Comparison of ENCODE assay signal across 9 cellular contexts in genomic region chr10:80206277-80206655, GRCh38. TPM values are rescaled to one million over a fixed set of nuclear protein-coding genes. Genes with fewer than 3 reads are reported as not detected.
DNase-seq lines count a peak whose midpoint lies in the region; ATAC-seq and TF ChIP-seq lines count a peak whose summit lies in the region.
"Had no signal": no experiment of that assay in that cellular context is flagged by ENCODE, and none has a peak within 500 bp of the region (broad histone marks: within the 10 kb centered on the region; RNA-seq: fewer than 3 reads in every experiment).

No MANE protein-coding gene starts in this region.

- no TSS peak for BruUV-seq in Panc1 (replicated peaks; lab: Mats Ljungman, UMichigan)

- no peak overlapping the region for H3K23ac ChIP-seq in trophoblast cell (ENCODE audit: low read length)

- H3K36me3 Mint-ChIP-seq in CD8-positive, alpha-beta T cell: peaks cover 17% of the 10 kb centered on the region
- H3K36me3 Mint-ChIP-seq in endothelial cell (ENCODE audit: low read depth, unreplicated experiment): peaks cover 2% of the 10 kb centered on the region

- no peaks in the 10 kb centered on the region for H3K27me3 ChIP-seq in CD8-positive, alpha-beta T cell (ENCODE audit: insufficient read depth, low read length)
- H3K27me3 ChIP-seq in Panc1 (ENCODE audit: control insufficient read depth, insufficient read depth, low read length) (no peaks in the 10 kb centered on the region), trophoblast cell (ENCODE audit: insufficient read depth, low read length) (no peaks in the 10 kb centered on the region)

- ATAC-seq in CD8-positive, alpha-beta T cell: no peak
- ATAC-seq in Panc1 (no peak), GM21717 (IDR thresholded peaks at IDR 0.05; ENCODE audit: unreplicated experiment) (no peak)
- ATAC-seq in activated CD4-positive, CD25-positive, alpha-beta regulatory T cell treated with anti-CD3 and anti-CD28 coated beads, Interleukin-2, amount 50 U/mL, for 24 hours: no peak

- H2BK5ac ChIP-seq in trophoblast cell (ENCODE audit: low read depth, low read length, poor library complexity): no peak overlapping the region

- H3K27ac Mint-ChIP-seq in CD8-positive, alpha-beta T cell: peak overlapping the region; percentile 90
- peak overlapping the region; percentile 2 for H3K27ac Mint-ChIP-seq in endothelial cell (ENCODE audit: unreplicated experiment)

- H3K4me1 ChIP-seq in CD8-positive, alpha-beta T cell (ENCODE audit: insufficient read depth, low read length): peaks cover 43% of the 10 kb centered on the region
- H3K4me1 ChIP-seq in Panc1 (ENCODE audit: control insufficient read depth, insufficient read depth, low read length): peaks cover 53% of the 10 kb centered on the region
- peaks cover 17 to 28% of the 10 kb centered on the region in 2 experiments for H3K4me1 ChIP-seq in trophoblast cell (ENCODE audit: control insufficient read depth in 1 of 2, insufficient read depth in 2 of 2, low read length in 2 of 2)

- no peak overlapping the region for H3K14ac ChIP-seq in trophoblast cell (ENCODE audit: low read length)

- DNase-seq in CD8-positive, alpha-beta T cell: no peak
- DNase-seq in Panc1 (ENCODE audit: low read depth, low spot score): no peak
- DNase-seq in endothelial cell (ENCODE audit: low spot score): no peak
- DNase-seq in trophoblast cell: no peak
- DNase-seq in GDM1 (lab: John Stamatoyannopoulos, UW): no peak
- no peak for DNase-seq in iPS-NIHi11 (ENCODE audit: low spot score)
- DNase-seq: NCI-H1694 treated with DMSO at 0.1 percent for 48 hours had no signal

- H2BK120ac ChIP-seq in trophoblast cell (ENCODE audit: insufficient read depth, low read length, poor library complexity): no peak overlapping the region

- peak overlapping the region; percentile 72 for H3K27ac ChIP-seq in CD8-positive, alpha-beta T cell (ENCODE audit: low read depth, low read length)
- H3K27ac ChIP-seq in Panc1 (ENCODE audit: low read length) (peak overlapping the region; percentile 84), trophoblast cell (ENCODE audit: low read depth, low read length) (peak overlapping the region; percentile 93)

- no peak overlapping the region for H3K4me2 ChIP-seq in trophoblast cell (ENCODE audit: low read length)

- CTCF ChIA-PET in CD8-positive, alpha-beta T cell (lab: Charles Lee): no interaction called here
- CTCF ChIA-PET in Panc1 (lab: Charles Lee): no interaction called here

- WGBS in trophoblast cell (ENCODE audit: extremely low coverage, insufficient coverage, insufficient read length): no CpG with 5 or more reads among the region's 3 CpGs

- H3K36me3 ChIP-seq in CD8-positive, alpha-beta T cell (ENCODE audit: insufficient read depth, low read length): no peaks in the 10 kb centered on the region
- H3K36me3 ChIP-seq in Panc1 (ENCODE audit: control insufficient read depth, insufficient read depth, low read length) (no peaks in the 10 kb centered on the region; the same call in 1 of the 2 replicates), trophoblast cell (ENCODE audit: control insufficient read depth in 1 of 2, insufficient read depth in 2 of 2, low read length in 2 of 2) (no peaks in the 10 kb centered on the region)

- no peak overlapping the region for H3K18ac ChIP-seq in trophoblast cell (ENCODE audit: low read length)

- H3K27me3 Mint-ChIP-seq in CD8-positive, alpha-beta T cell (ENCODE audit: low read depth): no peaks in the 10 kb centered on the region
- H3K27me3 Mint-ChIP-seq in endothelial cell (ENCODE audit: unreplicated experiment): peaks cover 19% of the 10 kb centered on the region

- H3K4me1 Mint-ChIP-seq in CD8-positive, alpha-beta T cell (ENCODE audit: low read depth): peaks cover 48% of the 10 kb centered on the region
- peaks cover 36% of the 10 kb centered on the region for H3K4me1 Mint-ChIP-seq in endothelial cell (ENCODE audit: unreplicated experiment)

- H3K79me2 ChIP-seq in trophoblast cell (ENCODE audit: control insufficient read depth, insufficient read depth, low read length, poor library complexity): peaks cover 25% of the 10 kb centered on the region

- intact Hi-C loops in CD8-positive, alpha-beta T cell (cut with DNase I, micrococcal nuclease): loop anchor here (5.0 to 10.0 kb wide), 6 partner anchors 59 to 761 kb away; partner anchors contain the start of genes TSPAN14 (in 2 of the 2), ZCCHC24 (in 2 of the 2) and TMEM254 (in 1 of the 2)
- intact Hi-C loops in Panc1 (cut with micrococcal nuclease; ENCODE audit: unreplicated experiment): loop anchor here (5.0 kb wide), 1 partner anchor 39 kb away; no protein-coding TSS in a partner anchor

- H4K12ac ChIP-seq in trophoblast cell (ENCODE audit: low read depth, low read length): no peak overlapping the region

- no peaks in the 10 kb centered on the region for H3K9me3 Mint-ChIP-seq in CD8-positive, alpha-beta T cell
- no peaks in the 10 kb centered on the region for H3K9me3 Mint-ChIP-seq in endothelial cell (ENCODE audit: unreplicated experiment)

- H3K9me3 ChIP-seq in CD8-positive, alpha-beta T cell (ENCODE audit: low read length): no peaks in the 10 kb centered on the region
- no peaks in the 10 kb centered on the region for H3K9me3 ChIP-seq in Panc1 (ENCODE audit: control insufficient read depth, insufficient read depth, low read depth, low read length)
- no peaks in the 10 kb centered on the region for H3K9me3 ChIP-seq in trophoblast cell (ENCODE audit: insufficient read depth, low read depth, low read length)

- H4K8ac ChIP-seq in trophoblast cell (ENCODE audit: low read depth, low read length): no peak overlapping the region

- H2AK5ac ChIP-seq in trophoblast cell (ENCODE audit: low read length): no peak overlapping the region

- POLR2A ChIA-PET in CD8-positive, alpha-beta T cell (lab: Charles Lee): interaction anchor here (0.7 to 1.3 kb wide), 2 partner anchors 23 to 1537 kb away, joined by 3 to 5 read pairs; no protein-coding TSS in a partner anchor
- POLR2A ChIA-PET in Panc1 (lab: Charles Lee): no interaction called here

- H3K4ac ChIP-seq in trophoblast cell (ENCODE audit: low read depth, low read length): no peak overlapping the region

- H3K4me3 Mint-ChIP-seq in CD8-positive, alpha-beta T cell: peak overlapping the region; percentile 89
- peak overlapping the region; percentile 66 for H3K4me3 Mint-ChIP-seq in endothelial cell (ENCODE audit: unreplicated experiment)

- peak overlapping the region; percentile 19 for H2BK12ac ChIP-seq in trophoblast cell (ENCODE audit: low read length)

- no peak for TF ChIP-seq CTCF in CD8-positive, alpha-beta T cell (IDR thresholded peaks at IDR 0.05)
- TF ChIP-seq CTCF in Panc1 (IDR thresholded peaks at IDR 0.05) (no peak), endothelial cell (IDR thresholded peaks at IDR 0.05; ENCODE audit: unreplicated experiment) (no peak)

- peak overlapping the region; percentile 15 for H2AFZ ChIP-seq in trophoblast cell (ENCODE audit: insufficient read depth, low read length, poor library complexity)

- no peak overlapping the region for H3K4me3 ChIP-seq in CD8-positive, alpha-beta T cell (ENCODE audit: low read depth, low read length)
- peak overlapping the region; percentile 74 for H3K4me3 ChIP-seq in Panc1 (ENCODE audit: low read depth in 2 of 2, low read length in 2 of 2)
- H3K4me3 ChIP-seq in trophoblast cell (ENCODE audit: low read depth, low read length): no peak overlapping the region

- peak overlapping the region; percentile 67 for H4K91ac ChIP-seq in trophoblast cell (ENCODE audit: low read depth, low read length)

- in situ Hi-C loops in Panc1 (cut with HindIII; ENCODE audit: low pct_unique_long_range_greater_than_20kb, low sequenced_read_pairs): no loop called here

- H3K79me1 ChIP-seq in trophoblast cell (ENCODE audit: low read length): peaks cover 25% of the 10 kb centered on the region

- H3K9ac ChIP-seq in trophoblast cell (ENCODE audit: low read length): no peak overlapping the region

RNA-seq across cellular contexts. Expression of gene ANXA11, which starts 0.9 kb away (rescaled TPM):
- total RNA-seq in CD8-positive, alpha-beta T cell: 100 to 1,000 TPM; 136 to 141 TPM
- total RNA-seq in Panc1 (2021; ENCODE audit: unreplicated experiment) (241 TPM), endothelial cell (ENCODE audit: unreplicated experiment) (133 TPM)
- 310 TPM for polyA plus RNA-seq in Panc1 (2012; ENCODE audit: insufficient read length)
- 460 and 504 TPM in 2 replicates for polyA plus RNA-seq in trophoblast cell (2013)

Comparison
In these comparisons a context has a peak if more than half of its experiments do, and no peak if none do; other contexts are left out.
1. H3K4me3 ChIP-seq: peak in Panc1 (2 of 2); none in CD8-positive, alpha-beta T cell (single experiment) and trophoblast cell (single experiment).
2. Peak in every context shown above with its lines, with median percentiles within 50 percentile points of each other: H3K27ac ChIP-seq.